ENCODE assay signal across 1 cellular context in genomic region chr1:233707153-233707905, GRCh38.
A peak's percentile ranks its signal among the peaks of the same experiment; 100 is the strongest.
TF ChIP-seq lines count a peak whose summit lies in the region.

No MANE protein-coding gene starts in this region.

TF ChIP-seq in K562, 482 proteins besides CTCF, POLR2A, EP300 and RAD21 (continued from another document and continues in another):
- TF ChIP-seq VEZF1 (CRISPR knock-in tag; IDR thresholded peaks at IDR 0.05) (no peak; the same call in none of the 2 replicates), SMAD1 (IDR thresholded peaks at IDR 0.05; ENCODE audit: low read depth, low read length, partially characterized antibody) (no peak), BRD9 (IDR thresholded peaks at IDR 0.05; ENCODE audit: low read depth, partially characterized antibody) (no peak), KDM4B (IDR thresholded peaks at IDR 0.05; ENCODE audit: borderline replicate concordance in 2 of 2, low read depth in 1 of 2) (no peak), SMARCA4 (IDR thresholded peaks at IDR 0.05) (peak; percentile 89), PRDM10 (IDR thresholded peaks at IDR 0.05; ENCODE audit: partially characterized antibody) (peak; percentile 6), ATF1 (CRISPR knock-in tag; IDR thresholded peaks at IDR 0.05) (no peak), ATF1 (tag; IDR thresholded peaks at IDR 0.05) (peak; percentile 52), CBFA2T2 (conservative IDR thresholded peaks at IDR 0.05) (peak; percentile 89), ARNT (IDR thresholded peaks at IDR 0.05) (peak; percentile 20 to 53; a peak in 1 of 4 replicates), HDAC8 (tag; IDR thresholded peaks at IDR 0.05) (no peak), USF1 (CRISPR knock-in tag; IDR thresholded peaks at IDR 0.05) (no peak), C11orf30 (IDR thresholded peaks at IDR 0.05; ENCODE audit: low read depth) (peak; percentile 6; the same call in 1 of the 2 replicates), MNT (conservative IDR thresholded peaks at IDR 0.05) (peak in 1 of 2 experiments; percentile 69; a peak in 2 of 4 replicates), FOSL1 (tag; conservative IDR thresholded peaks at IDR 0.05) (peak; percentile 96), TFAP4 (CRISPR knock-in tag; IDR thresholded peaks at IDR 0.05; ENCODE audit: borderline replicate concordance) (peak; percentile 84), PHB (CRISPR knock-in tag; IDR thresholded peaks at IDR 0.05) (no peak), CTBP1 (IDR thresholded peaks at IDR 0.05; ENCODE audit: borderline replicate concordance) (peak; percentile 57), ZNF695 (CRISPR knock-in tag; IDR thresholded peaks at IDR 0.05) (no peak), ZBTB12 (CRISPR knock-in tag; IDR thresholded peaks at IDR 0.05) (no peak), JUN (IDR thresholded peaks at IDR 0.05; ENCODE audit: borderline replicate concordance, low read depth, low read length) (peak; percentile 87), JUN (CRISPR knock-in tag; IDR thresholded peaks at IDR 0.05; ENCODE audit: borderline replicate concordance) (no peak), TRIM25 (IDR thresholded peaks at IDR 0.05; ENCODE audit: borderline replicate concordance) (no peak), MAZ (CRISPR knock-in tag; conservative IDR thresholded peaks at IDR 0.05 in 1 of 2, IDR thresholded peaks at IDR 0.05 in 1 of 2) (0 out of 4 replicates have a peak, but pooled peaks of 1 of the 2 experiments have one; percentile 35), FOXP1 (CRISPR knock-in tag; IDR thresholded peaks at IDR 0.05) (0 out of 2 replicates have a peak, but pooled peaks have one; percentile 26), DPF2 (IDR thresholded peaks at IDR 0.05) (peak; percentile 89), ZZZ3 (IDR thresholded peaks at IDR 0.05) (no peak), ZNF707 (CRISPR knock-in tag; conservative IDR thresholded peaks at IDR 0.05) (no peak), ZBTB11 (CRISPR knock-in tag; IDR thresholded peaks at IDR 0.05) (no peak; a peak in 1 of 6 replicates), ZNF347 (CRISPR knock-in tag; IDR thresholded peaks at IDR 0.05; ENCODE audit: low read depth) (no peak), ATF7 (IDR thresholded peaks at IDR 0.05) (0 out of 2 replicates have a peak, but pooled peaks have one; percentile 45), MTF1 (CRISPR knock-in tag; IDR thresholded peaks at IDR 0.05; ENCODE audit: borderline replicate concordance) (no peak), TAL1 (IDR thresholded peaks at IDR 0.05) (peak; percentile 85), CBX5 (IDR thresholded peaks at IDR 0.05; ENCODE audit: borderline replicate concordance, low read depth) (0 out of 2 replicates have a peak, but pooled peaks have one; percentile 36), ID3 (CRISPR knock-in tag; IDR thresholded peaks at IDR 0.05) (no peak), ID3 (tag; IDR thresholded peaks at IDR 0.05) (peak; percentile 65; the same call in 1 of the 2 replicates), PHTF2 (CRISPR knock-in tag; IDR thresholded peaks at IDR 0.05) (no peak)
- TF ChIP-seq, protein P1, sequence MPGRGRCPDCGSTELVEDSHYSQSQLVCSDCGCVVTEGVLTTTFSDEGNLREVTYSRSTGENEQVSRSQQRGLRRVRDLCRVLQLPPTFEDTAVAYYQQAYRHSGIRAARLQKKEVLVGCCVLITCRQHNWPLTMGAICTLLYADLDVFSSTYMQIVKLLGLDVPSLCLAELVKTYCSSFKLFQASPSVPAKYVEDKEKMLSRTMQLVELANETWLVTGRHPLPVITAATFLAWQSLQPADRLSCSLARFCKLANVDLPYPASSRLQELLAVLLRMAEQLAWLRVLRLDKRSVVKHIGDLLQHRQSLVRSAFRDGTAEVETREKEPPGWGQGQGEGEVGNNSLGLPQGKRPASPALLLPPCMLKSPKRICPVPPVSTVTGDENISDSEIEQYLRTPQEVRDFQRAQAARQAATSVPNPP (IDR thresholded peaks at IDR 0.05; ENCODE audit: borderline replicate concordance, insufficient read depth, insufficient read length) = no peak
